In the genomic region with DNA sequence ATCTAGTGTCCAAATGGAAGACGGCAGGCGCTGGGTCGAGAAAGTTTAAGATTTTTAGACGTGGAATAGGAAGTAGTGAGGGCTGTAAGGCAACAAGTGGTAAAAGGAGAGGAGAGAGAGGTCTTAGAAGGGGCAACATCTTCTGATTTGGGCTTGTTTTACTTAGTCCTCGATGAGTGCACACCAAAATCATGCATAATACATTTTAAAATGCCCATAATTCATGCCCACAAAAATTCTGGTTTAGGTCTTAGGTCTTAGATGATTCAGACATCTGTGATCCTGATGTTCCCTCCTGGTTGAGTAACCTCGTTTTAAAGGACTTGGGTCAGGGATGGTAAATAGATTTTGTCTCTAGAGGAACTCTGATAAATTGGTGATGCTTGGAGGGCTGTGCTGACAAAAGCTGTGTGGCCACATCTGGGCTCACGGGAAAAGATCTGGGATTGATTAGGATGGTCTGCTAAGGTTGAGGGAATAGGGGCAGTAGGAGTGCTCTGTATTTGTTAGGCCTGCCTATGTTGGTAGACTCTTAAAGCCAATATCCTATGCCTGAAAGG, we compare ENCODE assay signal across 1 cellular context.
TF ChIP-seq lines count a peak whose summit lies in the region.

No MANE protein-coding gene starts in this region.

TF ChIP-seq in SK-N-SH treated with all-trans-retinoic acid at 6 μM for 48 hours, 23 proteins besides CTCF, POLR2A, EP300 and RAD21 (continued from another document):
- TF ChIP-seq, protein P1, sequence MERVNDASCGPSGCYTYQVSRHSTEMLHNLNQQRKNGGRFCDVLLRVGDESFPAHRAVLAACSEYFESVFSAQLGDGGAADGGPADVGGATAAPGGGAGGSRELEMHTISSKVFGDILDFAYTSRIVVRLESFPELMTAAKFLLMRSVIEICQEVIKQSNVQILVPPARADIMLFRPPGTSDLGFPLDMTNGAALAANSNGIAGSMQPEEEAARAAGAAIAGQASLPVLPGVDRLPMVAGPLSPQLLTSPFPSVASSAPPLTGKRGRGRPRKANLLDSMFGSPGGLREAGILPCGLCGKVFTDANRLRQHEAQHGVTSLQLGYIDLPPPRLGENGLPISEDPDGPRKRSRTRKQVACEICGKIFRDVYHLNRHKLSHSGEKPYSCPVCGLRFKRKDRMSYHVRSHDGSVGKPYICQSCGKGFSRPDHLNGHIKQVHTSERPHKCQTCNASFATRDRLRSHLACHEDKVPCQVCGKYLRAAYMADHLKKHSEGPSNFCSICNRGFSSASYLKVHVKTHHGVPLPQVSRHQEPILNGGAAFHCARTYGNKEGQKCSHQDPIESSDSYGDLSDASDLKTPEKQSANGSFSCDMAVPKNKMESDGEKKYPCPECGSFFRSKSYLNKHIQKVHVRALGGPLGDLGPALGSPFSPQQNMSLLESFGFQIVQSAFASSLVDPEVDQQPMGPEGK (CRISPR knock-in tag; IDR thresholded peaks at IDR 0.05; ENCODE audit: borderline replicate concordance) = no peak
- TF ChIP-seq OSR1 (CRISPR knock-in tag; IDR thresholded peaks at IDR 0.05) (no peak), ZNF565 (CRISPR knock-in tag; conservative IDR thresholded peaks at IDR 0.05; ENCODE audit: low read depth) (no peak), POU6F1 (CRISPR knock-in tag; IDR thresholded peaks at IDR 0.05; ENCODE audit: borderline replicate concordance, low read depth) (no peak), ZNF70 (CRISPR knock-in tag; IDR thresholded peaks at IDR 0.05) (no peak)
